In the genomic region with DNA sequence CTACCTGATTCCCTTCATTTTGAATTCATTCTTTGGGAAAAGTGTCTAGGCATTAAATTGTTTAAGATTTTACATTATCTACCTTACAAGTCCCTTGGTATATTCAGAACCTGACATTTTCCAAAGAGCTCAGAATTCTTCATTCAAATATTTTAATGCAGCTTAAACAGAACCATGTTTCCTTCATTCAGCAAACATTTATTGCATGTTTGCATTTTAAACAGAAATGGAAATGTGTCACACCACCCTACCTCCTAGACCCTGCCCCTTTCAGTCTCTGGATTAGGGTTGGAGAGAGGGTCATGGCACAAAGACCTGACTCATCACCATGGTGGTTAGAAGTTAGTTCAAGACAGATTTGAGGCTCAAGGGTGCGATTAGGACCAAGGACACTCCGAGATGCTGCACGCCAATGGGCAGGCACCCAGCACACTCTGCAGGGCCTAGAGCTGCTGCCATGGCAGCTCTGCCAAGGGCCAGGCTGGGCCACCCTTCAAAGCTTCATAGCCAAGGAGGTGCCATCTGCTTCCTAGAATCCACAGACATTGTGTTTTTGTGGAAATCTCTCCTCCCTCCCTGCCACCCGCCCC, we compare ENCODE assay signal across 2 cellular contexts.
TF ChIP-seq lines count a peak whose summit lies in the region.

No MANE protein-coding gene starts in this region.

TF ChIP-seq in SK-N-SH, 30 proteins besides CTCF, POLR2A, EP300 and RAD21:
- TF ChIP-seq RCOR1 (IDR thresholded peaks at IDR 0.05; ENCODE audit: low read length): no peak
- TF ChIP-seq GABPA (IDR thresholded peaks at IDR 0.05; ENCODE audit: low read depth): no peak
- TF ChIP-seq RXRA (IDR thresholded peaks at IDR 0.05; ENCODE audit: borderline replicate concordance, low read depth): no peak
- TF ChIP-seq MXI1 (IDR thresholded peaks at IDR 0.05; ENCODE audit: low read depth, low read length): no peak
- TF ChIP-seq CHD2 (IDR thresholded peaks at IDR 0.05; ENCODE audit: low read length, partially characterized antibody): no peak
- TF ChIP-seq, protein P1, sequence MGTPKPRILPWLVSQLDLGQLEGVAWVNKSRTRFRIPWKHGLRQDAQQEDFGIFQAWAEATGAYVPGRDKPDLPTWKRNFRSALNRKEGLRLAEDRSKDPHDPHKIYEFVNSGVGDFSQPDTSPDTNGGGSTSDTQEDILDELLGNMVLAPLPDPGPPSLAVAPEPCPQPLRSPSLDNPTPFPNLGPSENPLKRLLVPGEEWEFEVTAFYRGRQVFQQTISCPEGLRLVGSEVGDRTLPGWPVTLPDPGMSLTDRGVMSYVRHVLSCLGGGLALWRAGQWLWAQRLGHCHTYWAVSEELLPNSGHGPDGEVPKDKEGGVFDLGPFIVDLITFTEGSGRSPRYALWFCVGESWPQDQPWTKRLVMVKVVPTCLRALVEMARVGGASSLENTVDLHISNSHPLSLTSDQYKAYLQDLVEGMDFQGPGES (IDR thresholded peaks at IDR 0.05; ENCODE audit: low read depth, low read length): no peak
- no peak for TF ChIP-seq POLR2AphosphoS5 (IDR thresholded peaks at IDR 0.05; ENCODE audit: low read depth, low read length)
- TF ChIP-seq, protein P2, sequence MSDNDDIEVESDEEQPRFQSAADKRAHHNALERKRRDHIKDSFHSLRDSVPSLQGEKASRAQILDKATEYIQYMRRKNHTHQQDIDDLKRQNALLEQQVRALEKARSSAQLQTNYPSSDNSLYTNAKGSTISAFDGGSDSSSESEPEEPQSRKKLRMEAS (IDR thresholded peaks at IDR 0.05; ENCODE audit: low read depth): no peak
- TF ChIP-seq, protein P3, sequence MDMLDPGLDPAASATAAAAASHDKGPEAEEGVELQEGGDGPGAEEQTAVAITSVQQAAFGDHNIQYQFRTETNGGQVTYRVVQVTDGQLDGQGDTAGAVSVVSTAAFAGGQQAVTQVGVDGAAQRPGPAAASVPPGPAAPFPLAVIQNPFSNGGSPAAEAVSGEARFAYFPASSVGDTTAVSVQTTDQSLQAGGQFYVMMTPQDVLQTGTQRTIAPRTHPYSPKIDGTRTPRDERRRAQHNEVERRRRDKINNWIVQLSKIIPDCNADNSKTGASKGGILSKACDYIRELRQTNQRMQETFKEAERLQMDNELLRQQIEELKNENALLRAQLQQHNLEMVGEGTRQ (IDR thresholded peaks at IDR 0.05; ENCODE audit: borderline replicate concordance, low read depth, low read length): no peak
- TF ChIP-seq TCF12 (IDR thresholded peaks at IDR 0.05): no peak
- TF ChIP-seq NFIC (IDR thresholded peaks at IDR 0.05; ENCODE audit: borderline replicate concordance): no peak
- TF ChIP-seq, protein P4, sequence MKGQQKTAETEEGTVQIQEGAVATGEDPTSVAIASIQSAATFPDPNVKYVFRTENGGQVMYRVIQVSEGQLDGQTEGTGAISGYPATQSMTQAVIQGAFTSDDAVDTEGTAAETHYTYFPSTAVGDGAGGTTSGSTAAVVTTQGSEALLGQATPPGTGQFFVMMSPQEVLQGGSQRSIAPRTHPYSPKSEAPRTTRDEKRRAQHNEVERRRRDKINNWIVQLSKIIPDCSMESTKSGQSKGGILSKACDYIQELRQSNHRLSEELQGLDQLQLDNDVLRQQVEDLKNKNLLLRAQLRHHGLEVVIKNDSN (IDR thresholded peaks at IDR 0.05; ENCODE audit: borderline replicate concordance, low read depth): no peak
- TF ChIP-seq, protein P5, sequence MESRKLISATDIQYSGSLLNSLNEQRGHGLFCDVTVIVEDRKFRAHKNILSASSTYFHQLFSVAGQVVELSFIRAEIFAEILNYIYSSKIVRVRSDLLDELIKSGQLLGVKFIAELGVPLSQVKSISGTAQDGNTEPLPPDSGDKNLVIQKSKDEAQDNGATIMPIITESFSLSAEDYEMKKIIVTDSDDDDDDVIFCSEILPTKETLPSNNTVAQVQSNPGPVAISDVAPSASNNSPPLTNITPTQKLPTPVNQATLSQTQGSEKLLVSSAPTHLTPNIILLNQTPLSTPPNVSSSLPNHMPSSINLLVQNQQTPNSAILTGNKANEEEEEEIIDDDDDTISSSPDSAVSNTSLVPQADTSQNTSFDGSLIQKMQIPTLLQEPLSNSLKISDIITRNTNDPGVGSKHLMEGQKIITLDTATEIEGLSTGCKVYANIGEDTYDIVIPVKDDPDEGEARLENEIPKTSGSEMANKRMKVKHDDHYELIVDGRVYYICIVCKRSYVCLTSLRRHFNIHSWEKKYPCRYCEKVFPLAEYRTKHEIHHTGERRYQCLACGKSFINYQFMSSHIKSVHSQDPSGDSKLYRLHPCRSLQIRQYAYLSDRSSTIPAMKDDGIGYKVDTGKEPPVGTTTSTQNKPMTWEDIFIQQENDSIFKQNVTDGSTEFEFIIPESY (IDR thresholded peaks at IDR 0.05; ENCODE audit: borderline replicate concordance, low read depth): no peak
- TF ChIP-seq NRF1 (IDR thresholded peaks at IDR 0.05; ENCODE audit: low read depth, low read length): no peak

TF ChIP-seq in SK-N-SH treated with all-trans-retinoic acid at 6 μM for 48 hours, 23 proteins besides CTCF, POLR2A, EP300 and RAD21:
- TF ChIP-seq RARB (CRISPR knock-in tag; IDR thresholded peaks at IDR 0.05): no peak
- no peak for TF ChIP-seq ISL1 (CRISPR knock-in tag; IDR thresholded peaks at IDR 0.05)
- TF ChIP-seq PPARA (CRISPR knock-in tag; IDR thresholded peaks at IDR 0.05; ENCODE audit: borderline replicate concordance): no peak
- TF ChIP-seq ZFP3 (CRISPR knock-in tag; IDR thresholded peaks at IDR 0.05): no peak
- TF ChIP-seq, protein P6, sequence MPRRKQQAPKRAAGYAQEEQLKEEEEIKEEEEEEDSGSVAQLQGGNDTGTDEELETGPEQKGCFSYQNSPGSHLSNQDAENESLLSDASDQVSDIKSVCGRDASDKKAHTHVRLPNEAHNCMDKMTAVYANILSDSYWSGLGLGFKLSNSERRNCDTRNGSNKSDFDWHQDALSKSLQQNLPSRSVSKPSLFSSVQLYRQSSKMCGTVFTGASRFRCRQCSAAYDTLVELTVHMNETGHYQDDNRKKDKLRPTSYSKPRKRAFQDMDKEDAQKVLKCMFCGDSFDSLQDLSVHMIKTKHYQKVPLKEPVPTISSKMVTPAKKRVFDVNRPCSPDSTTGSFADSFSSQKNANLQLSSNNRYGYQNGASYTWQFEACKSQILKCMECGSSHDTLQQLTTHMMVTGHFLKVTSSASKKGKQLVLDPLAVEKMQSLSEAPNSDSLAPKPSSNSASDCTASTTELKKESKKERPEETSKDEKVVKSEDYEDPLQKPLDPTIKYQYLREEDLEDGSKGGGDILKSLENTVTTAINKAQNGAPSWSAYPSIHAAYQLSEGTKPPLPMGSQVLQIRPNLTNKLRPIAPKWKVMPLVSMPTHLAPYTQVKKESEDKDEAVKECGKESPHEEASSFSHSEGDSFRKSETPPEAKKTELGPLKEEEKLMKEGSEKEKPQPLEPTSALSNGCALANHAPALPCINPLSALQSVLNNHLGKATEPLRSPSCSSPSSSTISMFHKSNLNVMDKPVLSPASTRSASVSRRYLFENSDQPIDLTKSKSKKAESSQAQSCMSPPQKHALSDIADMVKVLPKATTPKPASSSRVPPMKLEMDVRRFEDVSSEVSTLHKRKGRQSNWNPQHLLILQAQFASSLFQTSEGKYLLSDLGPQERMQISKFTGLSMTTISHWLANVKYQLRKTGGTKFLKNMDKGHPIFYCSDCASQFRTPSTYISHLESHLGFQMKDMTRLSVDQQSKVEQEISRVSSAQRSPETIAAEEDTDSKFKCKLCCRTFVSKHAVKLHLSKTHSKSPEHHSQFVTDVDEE (CRISPR knock-in tag; IDR thresholded peaks at IDR 0.05): no peak
